25 cellular contexts compared by ENCODE assay signal in the genomic region with DNA sequence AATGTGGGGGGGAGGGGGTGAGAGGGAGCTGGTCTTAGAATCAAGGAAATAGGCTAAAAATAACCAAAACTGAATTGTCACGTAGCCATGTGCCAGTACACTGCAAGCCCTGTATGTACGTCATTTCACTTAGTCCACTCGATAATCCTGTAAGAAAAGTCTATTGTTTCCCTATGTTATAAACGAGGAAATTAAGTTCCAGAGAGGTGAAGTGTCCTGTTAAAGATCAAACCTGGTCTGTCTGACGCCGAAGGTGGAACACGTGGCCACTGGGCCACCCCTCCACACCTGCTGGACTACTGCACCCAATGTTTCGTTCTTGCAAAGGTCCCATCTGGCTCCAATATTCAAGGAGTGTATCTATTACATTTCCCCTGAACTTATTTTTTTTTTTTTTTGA. TPM values are rescaled to one million over a fixed set of nuclear protein-coding genes. Genes with fewer than 3 reads are reported as not detected.
DNase-seq lines count a peak whose midpoint lies in the region; ATAC-seq and TF ChIP-seq lines count a peak whose summit lies in the region.
"Had no signal": no experiment of that assay in that cellular context is flagged by ENCODE, and none has a peak within 500 bp of the region (broad histone marks: within the 10 kb centered on the region; RNA-seq: fewer than 3 reads in every experiment).

No MANE protein-coding gene starts in this region.

- no peak overlapping the region for H3K4me3 ChIP-seq in lower lobe of right lung
- H3K4me3 ChIP-seq in spleen, result no peak overlapping the region
- no peak overlapping the region for H3K4me3 ChIP-seq in stomach
- H3K4me3 ChIP-seq: heart right ventricle, tibial nerve had no signal

- DNase-seq in NCI-H2029 treated with DMSO at 0.1 percent for 48 hours (lab: John Stamatoyannopoulos, UW) (peak; percentile 93), NCI-H510A treated with DMSO at 0.1 percent for 48 hours (lab: John Stamatoyannopoulos, UW) (peak; percentile 88), lower lobe of right lung (no peak), spleen (peak; percentile 24), NCI-H128 (lab: John Stamatoyannopoulos, UW; ENCODE audit: unreplicated experiment) (no peak), stomach (no peak)
- DNase-seq: activated CD4-positive, alpha-beta memory T cell treated with anti-CD3 and anti-CD28 coated beads, Interleukin-2, amount 10 ng/mL, durations not matched to agents 7 days and 5 days; activated naive CD4-positive, alpha-beta T cell treated with Interleukin-2 at 50 U/mL for 16 hours; activated T-cell treated with anti-CD3 and anti-CD28 coated beads, Interleukin-2, amount 50 U/mL, for 1 hour; amniotic stem cell; CD8-positive, alpha-beta memory T cell; dermis blood vessel endothelial cell; GOT3; heart right ventricle; immature natural killer cell; NCI-H2227 treated with DMSO at 0.1 percent for 48 hours; stimulated activated CD4-positive, alpha-beta T cell treated with anti-CD3 and anti-CD28 coated beads, Interleukin-2, amount 100 ng/mL, for 48 hours; stimulated activated naive CD8-positive, alpha-beta T cell treated with anti-CD3 and anti-CD28 coated beads, Interleukin-15, Interleukin-2, amounts not matched to agents 100 U/mL and 50 U/mL, for 24 hours; T-helper 2 cell had no signal

- H3K4me1 ChIP-seq in lower lobe of right lung, result peaks cover 12% of the 10 kb centered on the region
- peaks cover 0 to 7% (median 0%) of the 10 kb centered on the region in 6 donors for H3K4me1 ChIP-seq in spleen
- H3K4me1 ChIP-seq in stomach, result peaks cover 13 to 21% (median 17%) of the 10 kb centered on the region in 4 donors
- H3K4me1 ChIP-seq: heart right ventricle, tibial nerve had no signal

- no peak for TF ChIP-seq POLR2A in spleen (IDR thresholded peaks at IDR 0.05)
- TF ChIP-seq POLR2A in stomach (IDR thresholded peaks at IDR 0.05), result no peak

- H3K9me3 ChIP-seq in lower lobe of right lung, result no peaks in the 10 kb centered on the region
- H3K9me3 ChIP-seq in spleen, result no peaks in the 10 kb centered on the region
- H3K9me3 ChIP-seq in stomach, result no peaks in the 10 kb centered on the region
- H3K9me3 ChIP-seq: heart right ventricle, tibial nerve had no signal

- ATAC-seq in lower lobe of right lung (peak; percentile 81 to 84), GM19395 (IDR thresholded peaks at IDR 0.05; ENCODE audit: unreplicated experiment) (no peak), HG03045 (IDR thresholded peaks at IDR 0.05; ENCODE audit: unreplicated experiment) (no peak)
- ATAC-seq: heart right ventricle; stimulated activated naive CD8-positive, alpha-beta T cell treated with anti-CD3 and anti-CD28 coated beads, Interleukin-15, Interleukin-2, amounts not matched to agents 100 U/mL and 50 U/mL, for 24 hours; WTC11 had no signal

- TF ChIP-seq CTCF in lower lobe of right lung (IDR thresholded peaks at IDR 0.05) (no peak), spleen (IDR thresholded peaks at IDR 0.05 in 8 of 11, conservative IDR thresholded peaks at IDR 0.05 in 3 of 11) (no peak), stomach (IDR thresholded peaks at IDR 0.05) (no peak)

- H3K27ac ChIP-seq in lower lobe of right lung (peak overlapping the region; percentile 69), spleen (no peak overlapping the region), stomach (no peak overlapping the region)
- H3K27ac ChIP-seq: heart right ventricle, KMS-11, tibial nerve had no signal

- H3K27me3 ChIP-seq in lower lobe of right lung (ENCODE audit: low read depth) (no peaks in the 10 kb centered on the region), spleen (replicated peaks in 1 of 7) (peaks cover 0 to 22% (median 0%) of the 10 kb centered on the region in 7 donors), stomach (peaks cover 0 to 6% (median 0%) of the 10 kb centered on the region in 3 donors)
- H3K27me3 ChIP-seq: heart right ventricle, tibial nerve had no signal

- intact Hi-C loops in lower lobe of right lung (cut with DNase I) (no loop called here), spleen (cut with DNase I; ENCODE audit: low total_unique reads) (no loop called here), stomach (cut with DNase I; ENCODE audit: low total_unique reads) (no loop called here)

- TF ChIP-seq EP300 in stomach (IDR thresholded peaks at IDR 0.05), result no peak

- 81 to 91% (median 86%) methylated on average over 8 of the region's 8 CpGs for WGBS in spleen, 5 donors
- WGBS in stomach, 5 donors, result 67 to 82% (median 78%) methylated on average over 8 of the region's 8 CpGs

- no peaks in the 10 kb centered on the region for H3K36me3 ChIP-seq in lower lobe of right lung
- no peaks in the 10 kb centered on the region for H3K36me3 ChIP-seq in spleen
- H3K36me3 ChIP-seq in stomach, result no peaks in the 10 kb centered on the region
- H3K36me3 ChIP-seq: heart right ventricle, tibial nerve had no signal

RNA-seq across cellular contexts. Expression of gene TFCP2L1, which starts 29.6 kb away (rescaled TPM):
- total RNA-seq in lower lobe of right lung (19.2 TPM), spleen (1 to 10 TPM; 2.4 to 8.9 (median 5.2) TPM), stomach (100 to 1,000 TPM in 1 of 5 donors, 10 to 100 TPM in 4; 31.4 to 154 (median 48.2) TPM)
- polyA plus RNA-seq in spleen (1 to 10 TPM in 1 of 3 donors, under 1 TPM in 2; 0.15 to 1.8 (median 0.39) TPM), stomach (10 to 100 TPM in 1 of 3 donors, 1 to 10 TPM in 2; 6.8 to 10.4 (median 7.6) TPM)
- total RNA-seq: lung microvascular endothelial cell had no signal

Comparison
In these comparisons a context has a peak if more than half of its experiments do, and no peak if none do; other contexts are left out.
1. DNase-seq: peak in NCI-H2029 treated with DMSO at 0.1 percent for 48 hours (single experiment), NCI-H510A treated with DMSO at 0.1 percent for 48 hours (single experiment) and spleen (single experiment); none in lower lobe of right lung (single experiment), NCI-H128 (single experiment) and stomach (single experiment).
2. ATAC-seq: peak in lower lobe of right lung (2 of 2); none in GM19395 (single experiment) and HG03045 (single experiment).